In genomic region chr6:4581468-4582420, GRCh38 we compare ENCODE assay signal across 13 cellular contexts.
DNase-seq lines count a peak whose midpoint lies in the region; ATAC-seq and TF ChIP-seq lines count a peak whose summit lies in the region.
"Had no signal": no experiment of that assay in that cellular context is flagged by ENCODE, and none has a peak within 500 bp of the region (broad histone marks: within the 10 kb centered on the region; RNA-seq: fewer than 3 reads in every experiment).

No MANE protein-coding gene starts in this region.

- no peak overlapping the region for H3K9ac ChIP-seq in H9 (ENCODE audit: extremely low read depth, insufficient read length, low read length)

- H3K4me1 Mint-ChIP-seq in neural crest cell, result peaks cover 25% of the 10 kb centered on the region
- no peaks in the 10 kb centered on the region for H3K4me1 Mint-ChIP-seq in activated CD4-positive, alpha-beta memory T cell treated with anti-CD3 and anti-CD28 coated beads, Interleukin-2, amount 10 ng/mL, durations not matched to agents 7 days and 5 days
- H3K4me1 Mint-ChIP-seq in H9, result peaks cover 0 to 5% of the 10 kb centered on the region in 2 experiments; a peak in 1 of 4 replicates

- H3K4me3 ChIP-seq in RWPE2 (ENCODE audit: severe bottlenecking) (no peak overlapping the region), fibroblast of mammary gland (ENCODE audit: control insufficient read depth, low read depth, low read length) (no peak overlapping the region)

- H3K18ac ChIP-seq in H9 (ENCODE audit: insufficient read length, low read depth, low read length), result no peak overlapping the region

- no peak overlapping the region for H2AK5ac ChIP-seq in H9 (ENCODE audit: insufficient read length, low read length)

- no peak overlapping the region for H3K14ac ChIP-seq in H9 (ENCODE audit: insufficient read depth, low read length)

- H3K27me3 Mint-ChIP-seq in neural crest cell (ENCODE audit: low read depth) (no peaks in the 10 kb centered on the region), H9 (ENCODE audit: low read depth) (no peaks in the 10 kb centered on the region; the same call in 1 of the 2 replicates)
- no peaks in the 10 kb centered on the region for H3K27me3 Mint-ChIP-seq in activated CD4-positive, alpha-beta memory T cell treated with anti-CD3 and anti-CD28 coated beads, Interleukin-2, amount 10 ng/mL, durations not matched to agents 7 days and 5 days

- H3K4me2 ChIP-seq in H9 (ENCODE audit: insufficient read depth, insufficient read length, low read length), result no peak overlapping the region

- H3K27ac ChIP-seq in RWPE2 (ENCODE audit: poor library complexity, severe bottlenecking) (peak overlapping the region; percentile 74), H9 (ENCODE audit: insufficient read length, low read depth, low read length) (no peak overlapping the region)

- H3K9me3 Mint-ChIP-seq in neural crest cell (peaks cover 14% of the 10 kb centered on the region), H9 (no peaks in the 10 kb centered on the region)
- no peaks in the 10 kb centered on the region for H3K9me3 Mint-ChIP-seq in activated CD4-positive, alpha-beta memory T cell treated with anti-CD3 and anti-CD28 coated beads, Interleukin-2, amount 10 ng/mL, durations not matched to agents 7 days and 5 days

- no peak overlapping the region for H2BK15ac ChIP-seq in H9 (ENCODE audit: low read depth, low read length)

- H3K9me3 ChIP-seq in RWPE2 (ENCODE audit: severe bottlenecking) (no peaks in the 10 kb centered on the region), H9 (ENCODE audit: control insufficient read depth, low read depth, low read length) (no peaks in the 10 kb centered on the region)

- H3K36me3 ChIP-seq in RWPE2 (ENCODE audit: low read depth), result no peaks in the 10 kb centered on the region

- ATAC-seq in RWPE2 (ENCODE audit: low read depth) (peak; percentile 78), HG03108 (IDR thresholded peaks at IDR 0.05; ENCODE audit: unreplicated experiment) (no peak), HG03139 (IDR thresholded peaks at IDR 0.05; ENCODE audit: unreplicated experiment) (no peak)

- no peak overlapping the region for H2BK120ac ChIP-seq in H9 (ENCODE audit: low read depth, low read length, poor library complexity, severe bottlenecking)

- H3K27ac Mint-ChIP-seq in neural crest cell (ENCODE audit: unreplicated experiment), result peak overlapping the region; percentile 24
- no peak overlapping the region for H3K27ac Mint-ChIP-seq in activated CD4-positive, alpha-beta memory T cell treated with anti-CD3 and anti-CD28 coated beads, Interleukin-2, amount 10 ng/mL, durations not matched to agents 7 days and 5 days
- peak overlapping the region in 1 of 3 experiments; percentile 51; a peak in 1 of 7 replicates for H3K27ac Mint-ChIP-seq in H9

- no peak overlapping the region for H2AFZ ChIP-seq in H9 (ENCODE audit: low read length)

- H3K4me3 Mint-ChIP-seq in neural crest cell, result no peak overlapping the region
- H3K4me3 Mint-ChIP-seq in activated CD4-positive, alpha-beta memory T cell treated with anti-CD3 and anti-CD28 coated beads, Interleukin-2, amount 10 ng/mL, durations not matched to agents 7 days and 5 days, result no peak overlapping the region
- H3K4me3 Mint-ChIP-seq in H9, result no peak overlapping the region

- H3K23ac ChIP-seq in H9 (ENCODE audit: insufficient read length, low read depth, low read length), result no peak overlapping the region

- DNase-seq in AG09319 (ENCODE audit: extremely low read depth, low read depth) (peak; percentile 40), RWPE2 (ENCODE audit: low spot score) (no peak), fibroblast of mammary gland (ENCODE audit: low read depth) (peak; percentile 74), neural crest cell (ENCODE audit: low read depth, low spot score) (no peak), H9 (no peak)
- DNase-seq in activated CD4-positive, alpha-beta memory T cell treated with anti-CD3 and anti-CD28 coated beads, Interleukin-2, amount 10 ng/mL, durations not matched to agents 7 days and 5 days, result no peak
- DNase-seq: activated CD4-positive, alpha-beta T cell treated with anti-CD3 and anti-CD28 coated beads, Interleukin-2, amount 50 U/mL, for 48 hours; central memory CD4-positive, alpha-beta T cell; kidney; NCI-H1930; stimulated activated CD4-positive, alpha-beta T cell treated with anti-CD3 and anti-CD28 coated beads, Interleukin-15, amount 100 ng/mL, for 24 hours had no signal

- H3K4me1 ChIP-seq in RWPE2 (ENCODE audit: insufficient read depth, poor library complexity, severe bottlenecking) (peaks cover 20% of the 10 kb centered on the region), H9 (ENCODE audit: insufficient read depth, low read length) (no peaks in the 10 kb centered on the region)

- no peaks in the 10 kb centered on the region for H3K27me3 ChIP-seq in RWPE2 (ENCODE audit: insufficient read depth, poor library complexity, severe bottlenecking)
- no peaks in the 10 kb centered on the region for H3K27me3 ChIP-seq in H9 (ENCODE audit: insufficient read depth, low read length)

- no peak overlapping the region for H3K4ac ChIP-seq in H9 (ENCODE audit: low read depth, low read length)

- no peaks in the 10 kb centered on the region for H3K23me2 ChIP-seq in H9 (ENCODE audit: insufficient read length, low read depth, low read length, poor library complexity, severe bottlenecking)

- H3T11ph ChIP-seq in H9 (ENCODE audit: low read length), result no peak overlapping the region

- no peak overlapping the region for H3K56ac ChIP-seq in H9 (ENCODE audit: insufficient read length, low read depth, low read length)

- WGBS in H9 (ENCODE audit: extremely low coverage, insufficient read length, low lambda C conversion rate), result no CpG with 5 or more reads among the region's 7 CpGs

- H2BK20ac ChIP-seq in H9 (ENCODE audit: low read depth, low read length, poor library complexity, severe bottlenecking), result no peak overlapping the region

- no peaks in the 10 kb centered on the region for H3K79me1 ChIP-seq in H9 (ENCODE audit: insufficient read depth, low read depth, low read length, poor library complexity, severe bottlenecking)

- no peaks in the 10 kb centered on the region for H4K20me1 ChIP-seq in H9 (ENCODE audit: control insufficient read depth, insufficient read depth, insufficient read length)

- no peak overlapping the region for H4K8ac ChIP-seq in H9 (replicated peaks; ENCODE audit: insufficient read length, low read depth, low read length)

- H4K91ac ChIP-seq in H9 (ENCODE audit: insufficient read length, low read depth, low read length), result no peak overlapping the region

- H2BK12ac ChIP-seq in H9 (ENCODE audit: insufficient read length, low read depth, low read length), result no peak overlapping the region

- H3K79me2 ChIP-seq in H9 (ENCODE audit: insufficient read depth, low read length), result no peaks in the 10 kb centered on the region

- no peak for TF ChIP-seq CTCF in AG09319 (IDR thresholded peaks at IDR 0.05; ENCODE audit: low read depth, low read length)
- no peak for TF ChIP-seq CTCF in RWPE2 (IDR thresholded peaks at IDR 0.05; ENCODE audit: poor library complexity, severe bottlenecking)
- TF ChIP-seq CTCF in fibroblast of mammary gland (conservative IDR thresholded peaks at IDR 0.05; ENCODE audit: control insufficient read depth, insufficient read depth, low read depth, low read length), result no peak
- TF ChIP-seq CTCF in neural crest cell (conservative IDR thresholded peaks at IDR 0.05), result no peak
- TF ChIP-seq CTCF in H9 (conservative IDR thresholded peaks at IDR 0.05), result no peak

- POLR2A ChIA-PET in activated CD4-positive, alpha-beta memory T cell treated with anti-CD3 and anti-CD28 coated beads, Interleukin-2, amount 10 ng/mL, durations not matched to agents 7 days and 5 days (lab: Charles Lee), result no interaction called here

- CTCF ChIA-PET in activated CD4-positive, alpha-beta memory T cell treated with anti-CD3 and anti-CD28 coated beads, Interleukin-2, amount 10 ng/mL, durations not matched to agents 7 days and 5 days (lab: Charles Lee), result no interaction called here

- H3K36me3 Mint-ChIP-seq in neural crest cell (ENCODE audit: low read depth), result no peaks in the 10 kb centered on the region
- H3K36me3 Mint-ChIP-seq in activated CD4-positive, alpha-beta memory T cell treated with anti-CD3 and anti-CD28 coated beads, Interleukin-2, amount 10 ng/mL, durations not matched to agents 7 days and 5 days (ENCODE audit: low read depth), result no peaks in the 10 kb centered on the region
- H3K36me3 Mint-ChIP-seq in H9 (ENCODE audit: insufficient read depth in 1 of 3, low read depth in 3 of 3), result no peaks in the 10 kb centered on the region; a peak in 1 of 7 replicates

- H4K5ac ChIP-seq in H9 (ENCODE audit: insufficient read length, low read depth, low read length), result no peak overlapping the region

- no peak overlapping the region for H2BK5ac ChIP-seq in H9 (ENCODE audit: insufficient read length, low read length)

Comparison
In these comparisons a context has a peak if more than half of its experiments do, and no peak if none do; other contexts are left out.
1. DNase-seq: peak in AG09319 (single experiment) and fibroblast of mammary gland (single experiment); none in RWPE2 (single experiment), neural crest cell (single experiment), activated CD4-positive, alpha-beta memory T cell treated with anti-CD3 and anti-CD28 coated beads, Interleukin-2, amount 10 ng/mL, durations not matched to agents 7 days and 5 days (single experiment) and H9 (single experiment).